Comparison of ENCODE assay signal across 1 cellular context in the genomic region with DNA sequence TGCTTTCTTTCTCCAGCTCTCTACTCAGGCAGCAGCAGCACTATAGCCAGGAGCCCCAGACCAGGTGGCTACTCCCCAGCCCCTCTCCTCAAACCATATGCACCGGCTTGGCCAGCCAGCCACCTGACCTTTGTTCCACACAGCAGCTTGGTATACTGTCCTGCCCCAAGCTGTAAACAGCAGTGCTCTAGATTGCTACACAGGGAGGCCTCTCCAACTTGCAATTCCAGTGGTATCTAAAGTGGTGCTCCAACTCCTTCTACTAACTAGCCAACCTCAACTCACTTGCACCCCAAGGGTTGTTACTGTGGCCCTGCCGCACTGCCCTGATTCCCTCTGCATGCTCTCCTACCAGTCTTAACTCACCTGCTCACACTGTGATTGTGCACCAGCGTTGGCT.
TF ChIP-seq lines count a peak whose summit lies in the region.

No MANE protein-coding gene starts in this region.

TF ChIP-seq in HepG2, 621 proteins besides CTCF, POLR2A, EP300 and RAD21 (continued from another document):
- TF ChIP-seq, protein P1, sequence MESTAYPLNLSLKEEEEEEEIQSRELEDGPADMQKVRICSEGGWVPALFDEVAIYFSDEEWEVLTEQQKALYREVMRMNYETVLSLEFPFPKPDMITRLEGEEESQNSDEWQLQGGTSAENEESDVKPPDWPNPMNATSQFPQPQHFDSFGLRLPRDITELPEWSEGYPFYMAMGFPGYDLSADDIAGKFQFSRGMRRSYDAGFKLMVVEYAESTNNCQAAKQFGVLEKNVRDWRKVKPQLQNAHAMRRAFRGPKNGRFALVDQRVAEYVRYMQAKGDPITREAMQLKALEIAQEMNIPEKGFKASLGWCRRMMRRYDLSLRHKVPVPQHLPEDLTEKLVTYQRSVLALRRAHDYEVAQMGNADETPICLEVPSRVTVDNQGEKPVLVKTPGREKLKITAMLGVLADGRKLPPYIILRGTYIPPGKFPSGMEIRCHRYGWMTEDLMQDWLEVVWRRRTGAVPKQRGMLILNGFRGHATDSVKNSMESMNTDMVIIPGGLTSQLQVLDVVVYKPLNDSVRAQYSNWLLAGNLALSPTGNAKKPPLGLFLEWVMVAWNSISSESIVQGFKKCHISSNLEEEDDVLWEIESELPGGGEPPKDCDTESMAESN (CRISPR knock-in tag; conservative IDR thresholded peaks at IDR 0.05), result no peak
- TF ChIP-seq SOX6 (IDR thresholded peaks at IDR 0.05) (no peak), SOX6 (CRISPR knock-in tag; IDR thresholded peaks at IDR 0.05) (0 out of 2 replicates have a peak, but pooled peaks have one; percentile 41), KDM5B (CRISPR knock-in tag; IDR thresholded peaks at IDR 0.05; ENCODE audit: borderline replicate concordance) (0 out of 2 replicates have a peak, but pooled peaks have one; percentile 36), ZNF331 (CRISPR knock-in tag; IDR thresholded peaks at IDR 0.05) (no peak), GATAD1 (CRISPR knock-in tag; IDR thresholded peaks at IDR 0.05) (no peak)
- TF ChIP-seq, protein P2, sequence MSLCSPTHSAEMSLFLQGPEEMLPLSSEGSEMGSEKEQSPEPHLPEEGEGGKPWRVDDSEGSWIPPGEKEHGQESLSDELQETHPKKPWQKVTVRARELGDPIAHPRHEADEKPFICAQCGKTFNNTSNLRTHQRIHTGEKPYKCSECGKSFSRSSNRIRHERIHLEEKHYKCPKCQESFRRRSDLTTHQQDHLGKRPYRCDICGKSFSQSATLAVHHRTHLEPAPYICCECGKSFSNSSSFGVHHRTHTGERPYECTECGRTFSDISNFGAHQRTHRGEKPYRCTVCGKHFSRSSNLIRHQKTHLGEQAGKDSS (CRISPR knock-in tag; IDR thresholded peaks at IDR 0.05; ENCODE audit: borderline replicate concordance, low read depth), result no peak
- TF ChIP-seq, protein P3, sequence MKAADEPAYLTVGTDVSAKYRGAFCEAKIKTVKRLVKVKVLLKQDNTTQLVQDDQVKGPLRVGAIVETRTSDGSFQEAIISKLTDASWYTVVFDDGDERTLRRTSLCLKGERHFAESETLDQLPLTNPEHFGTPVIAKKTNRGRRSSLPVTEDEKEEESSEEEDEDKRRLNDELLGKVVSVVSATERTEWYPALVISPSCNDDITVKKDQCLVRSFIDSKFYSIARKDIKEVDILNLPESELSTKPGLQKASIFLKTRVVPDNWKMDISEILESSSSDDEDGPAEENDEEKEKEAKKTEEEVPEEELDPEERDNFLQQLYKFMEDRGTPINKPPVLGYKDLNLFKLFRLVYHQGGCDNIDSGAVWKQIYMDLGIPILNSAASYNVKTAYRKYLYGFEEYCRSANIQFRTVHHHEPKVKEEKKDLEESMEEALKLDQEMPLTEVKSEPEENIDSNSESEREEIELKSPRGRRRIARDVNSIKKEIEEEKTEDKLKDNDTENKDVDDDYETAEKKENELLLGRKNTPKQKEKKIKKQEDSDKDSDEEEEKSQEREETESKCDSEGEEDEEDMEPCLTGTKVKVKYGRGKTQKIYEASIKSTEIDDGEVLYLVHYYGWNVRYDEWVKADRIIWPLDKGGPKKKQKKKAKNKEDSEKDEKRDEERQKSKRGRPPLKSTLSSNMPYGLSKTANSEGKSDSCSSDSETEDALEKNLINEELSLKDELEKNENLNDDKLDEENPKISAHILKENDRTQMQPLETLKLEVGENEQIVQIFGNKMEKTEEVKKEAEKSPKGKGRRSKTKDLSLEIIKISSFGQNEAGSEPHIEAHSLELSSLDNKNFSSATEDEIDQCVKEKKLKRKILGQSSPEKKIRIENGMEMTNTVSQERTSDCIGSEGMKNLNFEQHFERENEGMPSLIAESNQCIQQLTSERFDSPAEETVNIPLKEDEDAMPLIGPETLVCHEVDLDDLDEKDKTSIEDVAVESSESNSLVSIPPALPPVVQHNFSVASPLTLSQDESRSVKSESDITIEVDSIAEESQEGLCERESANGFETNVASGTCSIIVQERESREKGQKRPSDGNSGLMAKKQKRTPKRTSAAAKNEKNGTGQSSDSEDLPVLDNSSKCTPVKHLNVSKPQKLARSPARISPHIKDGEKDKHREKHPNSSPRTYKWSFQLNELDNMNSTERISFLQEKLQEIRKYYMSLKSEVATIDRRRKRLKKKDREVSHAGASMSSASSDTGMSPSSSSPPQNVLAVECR (CRISPR knock-in tag; IDR thresholded peaks at IDR 0.05; ENCODE audit: borderline replicate concordance), result 0 out of 2 replicates have a peak, but pooled peaks have one; percentile 39
